18 cellular contexts compared by ENCODE assay signal in genomic region chr2:231386446-231386845, GRCh38. TPM values are rescaled to one million over a fixed set of nuclear protein-coding genes. Genes with fewer than 3 reads are reported as not detected.
DNase-seq lines count a peak whose midpoint lies in the region; ATAC-seq and TF ChIP-seq lines count a peak whose summit lies in the region.
"Had no signal": no experiment of that assay in that cellular context is flagged by ENCODE, and none has a peak within 500 bp of the region (broad histone marks: within the 10 kb centered on the region; RNA-seq: fewer than 3 reads in every experiment).

No MANE protein-coding gene starts in this region.

- intact Hi-C loops in IMR-90 (cut with micrococcal nuclease) = no loop called here

- H3K56ac ChIP-seq in IMR-90 (ENCODE audit: extremely low read depth, insufficient read depth, low read length) = no peak overlapping the region

- no peaks in the 10 kb centered on the region for H3K36me3 Mint-ChIP-seq in activated CD8-positive, alpha-beta T cell treated with anti-CD3 and anti-CD28 coated beads, Interleukin-2, amount 10 ng/mL, durations not matched to agents 7 days and 5 days (ENCODE audit: low read depth)
- H3K36me3 Mint-ChIP-seq: CD4-positive, CD25-positive, alpha-beta regulatory T cell had no signal

- H3K27me3 ChIP-seq in BJ (ENCODE audit: control insufficient read depth, insufficient read depth, low read length) (no peaks in the 10 kb centered on the region), IMR-90 (ENCODE audit: control insufficient read depth, insufficient read depth, low read length) (no peaks in the 10 kb centered on the region), kidney epithelial cell (ENCODE audit: control insufficient read depth, insufficient read depth, low read length) (no peaks in the 10 kb centered on the region)
- H3K27me3 ChIP-seq: gastrocnemius medialis had no signal

- peak; percentile 74 for ATAC-seq in IMR-90 (ENCODE audit: low read depth)
- ATAC-seq in activated CD8-positive, alpha-beta T cell treated with anti-CD3 and anti-CD28 coated beads, Interleukin-2, amount 10 ng/mL, durations not matched to agents 7 days and 5 days = no peak
- ATAC-seq: gastrocnemius medialis had no signal

- H3K27me3 Mint-ChIP-seq in activated CD8-positive, alpha-beta T cell treated with anti-CD3 and anti-CD28 coated beads, Interleukin-2, amount 10 ng/mL, durations not matched to agents 7 days and 5 days (ENCODE audit: low read depth) = peaks cover 8% of the 10 kb centered on the region
- H3K27me3 Mint-ChIP-seq: stimulated activated naive B cell treated with anti-CD40 and anti-IgM and Interleukin-4, amounts not matched to agents 10 μg/mL and 1 μg/mL and 100 μg/mL, for 72 hours had no signal

- no peak for TF ChIP-seq POLR2A in IMR-90 (IDR thresholded peaks at IDR 0.05; ENCODE audit: low read depth, low read length)

- in situ Hi-C loops in IMR-90 (cut with MboI; ENCODE audit: low sequenced_read_pairs) = no loop called here

- no peak overlapping the region for H4K8ac ChIP-seq in IMR-90 (ENCODE audit: low read depth in 2 of 2, low read length in 2 of 2)

- CTCF ChIA-PET in BJ (lab: Yijun Ruan, JAX) = no interaction called here
- CTCF ChIA-PET in IMR-90 (lab: Yijun Ruan, JAX) = no interaction called here
- CTCF ChIA-PET in activated CD8-positive, alpha-beta T cell treated with anti-CD3 and anti-CD28 coated beads, Interleukin-2, amount 10 ng/mL, durations not matched to agents 7 days and 5 days (lab: Charles Lee) = no interaction called here

- BruUV-seq in IMR-90 (replicated peaks; lab: Mats Ljungman, UMichigan) = no TSS peak

- POLR2A ChIA-PET in BJ (lab: Charles Lee) (no interaction called here), IMR-90 (lab: Charles Lee; ENCODE audit: unreplicated experiment) (no interaction called here)
- POLR2A ChIA-PET in activated CD8-positive, alpha-beta T cell treated with anti-CD3 and anti-CD28 coated beads, Interleukin-2, amount 10 ng/mL, durations not matched to agents 7 days and 5 days (lab: Charles Lee) = no interaction called here

- peak overlapping the region; percentile 16; the same call in 1 of the 2 replicates for H4K91ac ChIP-seq in IMR-90 (ENCODE audit: insufficient read depth, low read depth, low read length)

- H2AK9ac ChIP-seq in IMR-90 (replicated peaks; ENCODE audit: low read depth, low read length, poor library complexity) = no peak overlapping the region

- DNase-seq in BJ (ENCODE audit: low read depth) = peak; percentile 56
- peak; percentile 86 for DNase-seq in IMR-90
- DNase-seq in astrocyte of the hippocampus (ENCODE audit: low read depth, low spot score) = peak; percentile 82
- peak; percentile 54 for DNase-seq in kidney epithelial cell (ENCODE audit: low read depth)
- DNase-seq in NCI-H146 treated with DMSO at 0.1 percent for 48 hours (lab: John Stamatoyannopoulos, UW; ENCODE audit: unreplicated experiment) = no peak
- DNase-seq in NCI-H1417 (lab: John Stamatoyannopoulos, UW) = no peak
- DNase-seq in activated CD8-positive, alpha-beta T cell treated with anti-CD3 and anti-CD28 coated beads, Interleukin-2, amount 10 ng/mL, durations not matched to agents 7 days and 5 days = no peak
- no peak for DNase-seq in D341Med (ENCODE audit: low spot score)
- DNase-seq: activated CD8-positive, alpha-beta memory T cell treated with anti-CD3 and anti-CD28 coated beads, Interleukin-2, amount 50 U/mL, for 4 hours; CD4-positive, CD25-positive, alpha-beta regulatory T cell; gastrocnemius medialis; kidney; NCI-H1694; SIG-M5; stimulated activated CD4-positive, alpha-beta T cell treated with anti-CD3 and anti-CD28 coated beads, Interleukin-4, amount 100 ng/mL, for 4 hours; stimulated activated naive B cell treated with anti-CD40 and anti-IgM and Interleukin-4, amounts not matched to agents 10 μg/mL and 1 μg/mL and 100 μg/mL, for 72 hours had no signal

- TF ChIP-seq CTCF in BJ (IDR thresholded peaks at IDR 0.05; ENCODE audit: insufficient read depth, low read depth, low read length) = no peak
- TF ChIP-seq CTCF in IMR-90 (conservative IDR thresholded peaks at IDR 0.05; ENCODE audit: low read depth, low read length) = no peak
- TF ChIP-seq CTCF in kidney epithelial cell (IDR thresholded peaks at IDR 0.05; ENCODE audit: insufficient read depth, low read length, poor library complexity, severe bottlenecking) = no peak

- H2BK15ac ChIP-seq in IMR-90 (ENCODE audit: low read depth, low read length) = no peak overlapping the region

- no peaks in the 10 kb centered on the region; the same call in 1 of the 2 replicates for H4K20me1 ChIP-seq in IMR-90 (ENCODE audit: insufficient read depth, low read length)

- no peak overlapping the region for H3K14ac ChIP-seq in IMR-90 (replicated peaks; ENCODE audit: low read depth, low read length)

- no peak overlapping the region for H3K4me2 ChIP-seq in IMR-90 (ENCODE audit: low read depth, low read length)

- dilution Hi-C loops in IMR-90 (cut with HindIII; ENCODE audit: low sequenced_read_pairs, unreplicated experiment) = no loop called here

- no peak for TF ChIP-seq RAD21 in IMR-90 (IDR thresholded peaks at IDR 0.05; ENCODE audit: low read length)

- peaks cover 9% of the 10 kb centered on the region for H3K4me1 ChIP-seq in IMR-90 (ENCODE audit: control insufficient read depth, insufficient read depth, low read length)
- H3K4me1 ChIP-seq: gastrocnemius medialis had no signal

- H3K4me1 Mint-ChIP-seq in activated CD8-positive, alpha-beta T cell treated with anti-CD3 and anti-CD28 coated beads, Interleukin-2, amount 10 ng/mL, durations not matched to agents 7 days and 5 days (ENCODE audit: low read depth) = no peaks in the 10 kb centered on the region
- H3K4me1 Mint-ChIP-seq: CD4-positive, CD25-positive, alpha-beta regulatory T cell had no signal

- peak overlapping the region; percentile 64; the same call in 1 of the 2 replicates for H2AK5ac ChIP-seq in IMR-90 (ENCODE audit: low read depth, low read length)

- H3K9me1 ChIP-seq in IMR-90 (ENCODE audit: insufficient read depth, low read length) = no peaks in the 10 kb centered on the region

- H3K4me3 ChIP-seq in BJ (ENCODE audit: low read depth, low read length) (no peak overlapping the region), IMR-90 (ENCODE audit: insufficient read depth, low read depth, low read length) (no peak overlapping the region), kidney epithelial cell (ENCODE audit: low read depth, low read length) (no peak overlapping the region)
- H3K4me3 ChIP-seq: gastrocnemius medialis had no signal

- H2BK20ac ChIP-seq in IMR-90 (ENCODE audit: low read depth, low read length) = no peak overlapping the region

- no peak overlapping the region for H3K27ac Mint-ChIP-seq in activated CD8-positive, alpha-beta T cell treated with anti-CD3 and anti-CD28 coated beads, Interleukin-2, amount 10 ng/mL, durations not matched to agents 7 days and 5 days
- H3K27ac Mint-ChIP-seq: CD4-positive, CD25-positive, alpha-beta regulatory T cell; dendritic cell treated with granulocyte-macrophage colony-stimulating factor and Interleukin-4, amounts not matched to agents 40 ng/mL and 50 ng/mL, for 4 days; stimulated activated naive B cell treated with anti-CD40 and anti-IgM and Interleukin-4, amounts not matched to agents 10 μg/mL and 1 μg/mL and 100 μg/mL, for 72 hours had no signal

- H3K9me3 ChIP-seq in IMR-90 (ENCODE audit: control insufficient read depth, insufficient read depth, low read length) = peaks cover 4% of the 10 kb centered on the region
- H3K9me3 ChIP-seq: gastrocnemius medialis had no signal

- no peak overlapping the region for H2BK120ac ChIP-seq in IMR-90 (ENCODE audit: low read depth, low read length)

- H3K4ac ChIP-seq in IMR-90 (ENCODE audit: low read depth, low read length) = no peak overlapping the region

- no peaks in the 10 kb centered on the region for H3K79me1 ChIP-seq in IMR-90 (ENCODE audit: low read depth in 1 of 2, low read length in 2 of 2)

- no peak overlapping the region for H3K9ac ChIP-seq in IMR-90 (ENCODE audit: low read depth, low read length)

- no peak overlapping the region for H3K23ac ChIP-seq in IMR-90 (ENCODE audit: low read depth, low read length)

- H3K27ac ChIP-seq in IMR-90 (ENCODE audit: insufficient read depth, low read length) = no peak overlapping the region
- H3K27ac ChIP-seq: gastrocnemius medialis, VCaP had no signal

- H2AFZ ChIP-seq in IMR-90 (replicated peaks; ENCODE audit: low read length, poor library complexity) = no peak overlapping the region

- no CpG with 5 or more reads among the region's 3 CpGs for WGBS in IMR-90 (ENCODE audit: extremely low coverage in 2 of 2, insufficient read length in 1 of 2), 2 experiments

- no peaks in the 10 kb centered on the region for H3K9me3 Mint-ChIP-seq in activated CD8-positive, alpha-beta T cell treated with anti-CD3 and anti-CD28 coated beads, Interleukin-2, amount 10 ng/mL, durations not matched to agents 7 days and 5 days (ENCODE audit: insufficient read depth)

- H2BK5ac ChIP-seq in IMR-90 (ENCODE audit: low read depth, low read length, poor library complexity, severe bottlenecking) = no peak overlapping the region

- no peak overlapping the region for H4K5ac ChIP-seq in IMR-90 (ENCODE audit: low read depth, low read length)

- no peak overlapping the region for H3K4me3 Mint-ChIP-seq in activated CD8-positive, alpha-beta T cell treated with anti-CD3 and anti-CD28 coated beads, Interleukin-2, amount 10 ng/mL, durations not matched to agents 7 days and 5 days
- H3K4me3 Mint-ChIP-seq: CD4-positive, CD25-positive, alpha-beta regulatory T cell; dendritic cell treated with granulocyte-macrophage colony-stimulating factor and Interleukin-4, amounts not matched to agents 40 ng/mL and 50 ng/mL, for 4 days; stimulated activated naive B cell treated with anti-CD40 and anti-IgM and Interleukin-4, amounts not matched to agents 10 μg/mL and 1 μg/mL and 100 μg/mL, for 72 hours had no signal

- no peaks in the 10 kb centered on the region for H3K36me3 ChIP-seq in BJ (ENCODE audit: control insufficient read depth, insufficient read depth, low read length)
- no peaks in the 10 kb centered on the region for H3K36me3 ChIP-seq in IMR-90 (ENCODE audit: control insufficient read depth, insufficient read depth, low read length)
- no peaks in the 10 kb centered on the region for H3K36me3 ChIP-seq in kidney epithelial cell (ENCODE audit: control insufficient read depth, insufficient read depth, low read length)
- H3K36me3 ChIP-seq: gastrocnemius medialis had no signal

- no peak overlapping the region for H3K18ac ChIP-seq in IMR-90 (ENCODE audit: low read depth, low read length)

TF ChIP-seq in IMR-90, 13 proteins besides CTCF, POLR2A, EP300 and RAD21 (continues in another document):
- TF ChIP-seq RCOR1 (IDR thresholded peaks at IDR 0.05; ENCODE audit: insufficient replicate concordance, low read length) (no peak), NFE2L2 (IDR thresholded peaks at IDR 0.05; ENCODE audit: low read depth, low read length) (no peak)

RNA-seq across cellular contexts. Expression of gene B3GNT7, which starts 9.1 kb away (rescaled TPM):
- 0.06 and 0.15 TPM in 2 replicates for polyA plus RNA-seq in BJ (2011; rRNA removed)
- 0.09 and 0.51 TPM in 2 replicates for polyA minus RNA-seq in BJ (2011; rRNA and poly(A)+ RNA removed)
- under 0.01 TPM in 2 replicates for total RNA-seq in IMR-90 (2012; rRNA removed)
- polyA plus RNA-seq in IMR-90 (2012; rRNA removed) = 0.03 and 0.07 TPM in 2 replicates
- polyA plus RNA-seq in IMR-90 (2012; cell fraction: cytosol; rRNA removed) = 0.04 and 0.51 TPM in 2 replicates
- polyA plus RNA-seq in IMR-90 (2012; cell fraction: nucleus; rRNA removed; ENCODE audit: low replicate concordance) = 0.13 and 0.33 TPM in 2 replicates
- 8.8 and 12.2 TPM in 2 replicates for total RNA-seq in kidney epithelial cell
- under 1 TPM; 0.26 to 0.34 TPM for total RNA-seq in activated CD8-positive, alpha-beta T cell treated with anti-CD3 and anti-CD28 coated beads, Interleukin-2, amount 10 ng/mL, durations not matched to agents 7 days and 5 days
- total RNA-seq: CD4-positive, CD25-positive, alpha-beta regulatory T cell had no signal
- polyA plus RNA-seq: CD4-positive, CD25-positive, alpha-beta regulatory T cell had no signal

Comparison
In these comparisons a context has a peak if more than half of its experiments do, and no peak if none do; other contexts are left out.
1. DNase-seq: peak in BJ (single experiment), IMR-90 (single experiment), astrocyte of the hippocampus (single experiment) and kidney epithelial cell (single experiment); none in NCI-H146 treated with DMSO at 0.1 percent for 48 hours (single experiment), NCI-H1417 (0 of 3), activated CD8-positive, alpha-beta T cell treated with anti-CD3 and anti-CD28 coated beads, Interleukin-2, amount 10 ng/mL, durations not matched to agents 7 days and 5 days (single experiment) and D341Med (single experiment).